Comparison of ENCODE assay signal across 8 cellular contexts in the genomic region with DNA sequence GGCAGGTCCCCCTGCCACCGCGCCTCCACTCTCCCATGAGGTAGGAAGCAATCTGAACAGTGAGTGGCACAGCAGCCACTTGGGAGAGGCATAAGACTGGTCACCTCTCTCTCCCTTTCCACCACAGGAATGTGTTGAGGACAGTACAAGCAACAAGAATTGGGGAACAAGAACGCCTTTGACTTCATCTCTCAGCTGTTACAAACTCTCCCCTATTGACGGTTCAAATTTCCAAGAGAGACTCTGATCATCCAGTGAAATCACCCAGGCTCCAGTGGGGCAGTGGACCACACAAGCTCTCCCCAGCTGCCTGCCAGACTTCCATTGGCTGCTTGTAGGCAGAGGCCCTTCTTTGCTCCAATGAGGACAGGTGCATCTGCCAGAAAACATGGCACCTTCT.
"Had no signal": no experiment of that assay in that cellular context is flagged by ENCODE, and none has a peak within 500 bp of the region (broad histone marks: within the 10 kb centered on the region; RNA-seq: fewer than 3 reads in every experiment).

No MANE protein-coding gene starts in this region.

- H3K4me3 ChIP-seq: GM23248, HAP-1 had no signal

- H3K9ac ChIP-seq: GM23248 had no signal

- H2AFZ ChIP-seq: GM23248 had no signal

- DNase-seq: GM23248, GOT3, H7, HFFc6, KBM-7 had no signal

- H3K27me3 Mint-ChIP-seq: IgD-negative memory B cell had no signal

- H3K27ac Mint-ChIP-seq: HFFc6, IgD-negative memory B cell had no signal

- H3K4me1 ChIP-seq: HAP-1 had no signal

- H3K4me3 Mint-ChIP-seq: HFFc6, IgD-negative memory B cell had no signal

- H3K9me3 ChIP-seq: HAP-1 had no signal

- H3K9me3 Mint-ChIP-seq: HFFc6, IgD-negative memory B cell had no signal

- ATAC-seq: HCT116 had no signal

- H3K27ac ChIP-seq: GM23248 had no signal

- H3K36me3 ChIP-seq: HAP-1 had no signal
